In the genomic region with DNA sequence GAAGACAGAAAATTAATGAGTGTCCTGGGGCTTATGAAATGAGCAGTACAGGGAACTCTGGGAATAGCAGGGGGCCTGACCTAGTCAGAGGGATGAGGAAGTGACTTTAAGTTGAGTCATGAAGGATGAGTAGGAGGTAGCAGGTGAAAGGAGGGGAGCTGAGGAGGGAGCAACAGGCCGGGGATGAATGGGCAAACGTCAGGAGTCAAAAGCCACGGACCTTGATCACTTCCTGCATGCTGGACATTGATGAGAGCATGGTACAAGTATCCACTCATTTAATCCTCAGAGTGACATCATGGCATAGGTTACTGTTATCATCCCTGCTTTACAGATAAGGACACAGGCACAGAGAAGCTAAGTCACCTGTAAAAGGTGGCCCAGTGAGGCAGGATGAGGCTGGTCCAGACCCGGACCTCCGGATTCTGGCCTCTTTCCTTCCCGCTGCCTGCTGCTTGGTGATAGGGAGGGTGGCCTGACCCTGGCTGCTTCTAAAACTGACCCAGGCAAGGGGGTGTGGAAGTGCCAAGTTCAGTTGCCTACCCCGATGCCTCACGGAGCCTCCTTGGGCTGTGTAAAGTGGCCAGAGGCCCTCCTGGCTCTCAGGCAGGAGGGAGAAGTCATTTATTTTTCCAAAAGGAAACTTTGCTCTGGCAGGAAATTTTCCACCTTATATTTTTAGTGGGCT, we compare ENCODE assay signal across 9 cellular contexts. TPM values are rescaled to one million over a fixed set of nuclear protein-coding genes. Genes with fewer than 3 reads are reported as not detected.
A peak's percentile ranks its signal among the peaks of the same experiment; 100 is the strongest.
DNase-seq lines count a peak whose midpoint lies in the region; ATAC-seq and TF ChIP-seq lines count a peak whose summit lies in the region.
"Had no signal": no experiment of that assay in that cellular context is flagged by ENCODE, and none has a peak within 500 bp of the region (broad histone marks: within the 10 kb centered on the region; RNA-seq: fewer than 3 reads in every experiment).

No MANE protein-coding gene starts in this region.

- CTCF ChIA-PET in activated B cell treated with CpG ODN at 0.5 μM for 24 hours (lab: Charles Lee), result interaction anchor here (1.5 kb wide), 1 partner anchor 87 kb away, joined by 4 read pairs; no protein-coding TSS in a partner anchor

- H2AFZ ChIP-seq in hepatocyte, result no peak overlapping the region

- H4K20me1 ChIP-seq in hepatocyte (ENCODE audit: insufficient read depth, poor library complexity, severe bottlenecking), result no peaks in the 10 kb centered on the region

- ATAC-seq in activated B cell treated with CpG ODN at 0.5 μM for 24 hours (ENCODE audit: low read depth) (no peak), HG03139 (IDR thresholded peaks at IDR 0.05; ENCODE audit: unreplicated experiment) (no peak)
- ATAC-seq: body of pancreas had no signal

- intact Hi-C loops in activated B cell treated with CpG ODN at 0.5 μM for 24 hours (cut with micrococcal nuclease), result no loop called here

- peak overlapping the region; percentile 3 for H3K27ac Mint-ChIP-seq in activated B cell treated with CpG ODN at 0.5 μM for 24 hours

- H3K4me2 ChIP-seq in hepatocyte, result no peak overlapping the region

- H3K27me3 ChIP-seq in hepatocyte, result no peaks in the 10 kb centered on the region
- H3K27me3 ChIP-seq: body of pancreas had no signal

- H3K27ac ChIP-seq in hepatocyte (no peak overlapping the region), urinary bladder (ENCODE audit: low read depth) (peak overlapping the region; percentile 31)
- H3K27ac ChIP-seq: body of pancreas had no signal

- H3K9me2 ChIP-seq in hepatocyte (replicated peaks; ENCODE audit: insufficient read depth), result no peaks in the 10 kb centered on the region

- no peaks in the 10 kb centered on the region for H3K4me1 ChIP-seq in hepatocyte (ENCODE audit: insufficient read depth)
- H3K4me1 ChIP-seq in urinary bladder (ENCODE audit: insufficient read depth), result no peaks in the 10 kb centered on the region
- H3K4me1 ChIP-seq: body of pancreas had no signal

- no peaks in the 10 kb centered on the region for H3K79me2 ChIP-seq in hepatocyte

- no peaks in the 10 kb centered on the region for H3K36me3 Mint-ChIP-seq in activated B cell treated with CpG ODN at 0.5 μM for 24 hours (ENCODE audit: low read depth)

- H3K4me3 ChIP-seq in hepatocyte, result no peak overlapping the region
- H3K4me3 ChIP-seq in urinary bladder (ENCODE audit: low read depth, low read length), result no peak overlapping the region
- H3K4me3 ChIP-seq: body of pancreas had no signal

- 64% methylated on average over 8 of the region's 8 CpGs for WGBS in hepatocyte (ENCODE audit: low lambda C conversion rate, missing lambda C conversion rate)
- WGBS in urinary bladder, result 76% methylated on average over 8 of the region's 8 CpGs

- no peaks in the 10 kb centered on the region for H3K9me3 Mint-ChIP-seq in activated B cell treated with CpG ODN at 0.5 μM for 24 hours

- H3K36me3 ChIP-seq in hepatocyte (replicated peaks; ENCODE audit: insufficient read depth, low read depth) (no peaks in the 10 kb centered on the region), urinary bladder (ENCODE audit: insufficient read depth) (no peaks in the 10 kb centered on the region)

- peaks cover 23% of the 10 kb centered on the region for H3K4me1 Mint-ChIP-seq in activated B cell treated with CpG ODN at 0.5 μM for 24 hours

- TF ChIP-seq CTCF in activated B cell treated with CpG ODN at 0.5 μM for 24 hours (IDR thresholded peaks at IDR 0.05), result no peak
- no peak for TF ChIP-seq CTCF in hepatocyte (IDR thresholded peaks at IDR 0.05; ENCODE audit: poor library complexity)

- H3K4me3 Mint-ChIP-seq in activated B cell treated with CpG ODN at 0.5 μM for 24 hours, result no peak overlapping the region

- no peaks in the 10 kb centered on the region for H3K27me3 Mint-ChIP-seq in activated B cell treated with CpG ODN at 0.5 μM for 24 hours

- DNase-seq in stimulated activated CD4-positive, alpha-beta T cell treated with anti-CD3 and anti-CD28 coated beads, Interleukin-15, amount 100 ng/mL, for 24 hours, result peak; percentile 20
- DNase-seq in stimulated activated CD4-positive, alpha-beta T cell treated with anti-CD3 and anti-CD28 coated beads, Interleukin-2, amount 100 ng/mL, for 48 hours, result no peak
- DNase-seq in activated B cell treated with CpG ODN at 0.5 μM for 24 hours (no peak), hepatocyte (ENCODE audit: low spot score) (peak; percentile 57), NK-92 (lab: John Stamatoyannopoulos, UW; ENCODE audit: unreplicated experiment) (no peak)
- DNase-seq in stimulated activated naive CD4-positive, alpha-beta T cell (lab: John Stamatoyannopoulos, UW), result no peak

- no peaks in the 10 kb centered on the region for H3K9me3 ChIP-seq in hepatocyte (ENCODE audit: low read depth)
- H3K9me3 ChIP-seq: body of pancreas had no signal

- POLR2A ChIA-PET in activated B cell treated with CpG ODN at 0.5 μM for 24 hours (lab: Charles Lee), result no interaction called here

RNA-seq across cellular contexts. Expression of a gene that starts 7.6 kb away (rescaled TPM):
- total RNA-seq in activated B cell treated with CpG ODN at 0.5 μM for 24 hours (0.64 and 1.0 TPM in 2 replicates), hepatocyte (1.2 and 2.9 TPM in 2 replicates), urinary bladder (4.2 TPM)
- polyA plus RNA-seq in hepatocyte (4.6 and 5.1 TPM in 2 replicates), urinary bladder (6.4 TPM)

Comparison
In these comparisons a context has a peak if more than half of its experiments do, and no peak if none do; other contexts are left out.
1. DNase-seq: peak in stimulated activated CD4-positive, alpha-beta T cell treated with anti-CD3 and anti-CD28 coated beads, Interleukin-15, amount 100 ng/mL, for 24 hours (single experiment) and hepatocyte (single experiment); none in stimulated activated CD4-positive, alpha-beta T cell treated with anti-CD3 and anti-CD28 coated beads, Interleukin-2, amount 100 ng/mL, for 48 hours (0 of 2), activated B cell treated with CpG ODN at 0.5 μM for 24 hours (single experiment), NK-92 (single experiment) and stimulated activated naive CD4-positive, alpha-beta T cell (0 of 6).